Comparison of ENCODE assay signal across 8 cellular contexts in the genomic region with DNA sequence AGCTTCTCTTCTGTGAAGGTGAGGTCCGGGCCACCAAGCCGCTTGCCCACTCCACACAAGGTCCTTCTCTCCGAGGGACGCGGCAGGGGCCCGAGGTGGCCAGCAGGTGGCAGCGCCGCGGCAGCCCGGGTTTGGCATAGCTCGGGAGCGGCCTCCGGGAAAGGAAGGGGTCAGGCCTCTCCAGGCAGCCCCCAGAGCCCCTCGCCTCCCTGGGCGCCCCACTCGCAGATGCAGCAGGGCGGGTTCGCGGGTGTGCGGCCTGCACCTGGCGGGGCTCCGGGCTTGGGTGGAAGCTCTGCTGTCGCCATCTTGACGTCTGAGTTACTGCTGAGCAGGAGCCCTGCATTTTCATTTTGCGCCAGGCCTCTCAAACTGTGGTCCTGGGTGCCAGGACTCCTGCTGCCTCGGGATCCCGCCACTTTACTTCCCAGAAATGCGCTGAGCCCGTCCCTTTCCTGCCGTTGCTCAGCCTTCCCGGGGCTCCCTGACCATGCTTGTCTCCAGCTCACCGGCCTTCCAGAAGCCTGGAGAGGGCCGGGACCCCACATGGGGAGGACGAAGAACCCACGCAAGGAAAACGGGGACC. TPM values are rescaled to one million over a fixed set of nuclear protein-coding genes. Genes with fewer than 3 reads are reported as not detected.
DNase-seq lines count a peak whose midpoint lies in the region; ATAC-seq and TF ChIP-seq lines count a peak whose summit lies in the region.

No MANE protein-coding gene starts in this region.

- H3K27ac ChIP-seq in gastroesophageal sphincter (peak overlapping the region; percentile 44 to 82 (median 75)), ovary (peak overlapping the region; percentile 67 to 73), thoracic aorta (peak overlapping the region; percentile 74 to 84)

- DNase-seq in NCI-H524 (lab: John Stamatoyannopoulos, UW) (peak; percentile 26 to 49), NCI-H524 treated with DMSO at 0.1 percent for 48 hours (lab: John Stamatoyannopoulos, UW) (no peak), SHP77 (lab: John Stamatoyannopoulos, UW) (peak; percentile 40 to 87), ovary (peak; percentile 71 to 83 (median 80)), thoracic aorta (ENCODE audit: low spot score) (no peak)
- peak; percentile 32 to 65 (median 48) for DNase-seq in activated naive CD4-positive, alpha-beta T cell (lab: John Stamatoyannopoulos, UW)

- H3K4me3 ChIP-seq in gastroesophageal sphincter (peak overlapping the region; percentile 54), ovary (peak overlapping the region; percentile 42), thoracic aorta (peak overlapping the region; percentile 78)

- ATAC-seq in HG03354 (IDR thresholded peaks at IDR 0.05; ENCODE audit: poor library complexity, severe bottlenecking, unreplicated experiment) (peak; percentile 89), gastroesophageal sphincter (peak; percentile 89), thoracic aorta (ENCODE audit: insufficient number of reproducible peaks, low FRiP score, low read depth) (peak; percentile 90)

- TF ChIP-seq EP300 in gastroesophageal sphincter (IDR thresholded peaks at IDR 0.05) = no peak
- TF ChIP-seq EP300 in ovary (IDR thresholded peaks at IDR 0.05) = no peak

- H3K4me1 ChIP-seq in gastroesophageal sphincter (peaks cover 0 to 19% (median 3%) of the 10 kb centered on the region in 3 donors), ovary (ENCODE audit: insufficient read depth) (peaks cover 1% of the 10 kb centered on the region), thoracic aorta (ENCODE audit: control insufficient read depth in 1 of 2, low read depth in 2 of 2) (peaks cover 0 to 11% of the 10 kb centered on the region in 2 donors)

- peak; percentile 84 to 93 (median 89) for TF ChIP-seq CTCF in gastroesophageal sphincter (IDR thresholded peaks at IDR 0.05)
- peak; percentile 76 to 89 (median 79) for TF ChIP-seq CTCF in ovary (IDR thresholded peaks at IDR 0.05)
- peak; percentile 84 for TF ChIP-seq CTCF in thoracic aorta (IDR thresholded peaks at IDR 0.05)

- TF ChIP-seq POLR2A in gastroesophageal sphincter (IDR thresholded peaks at IDR 0.05) (peak in 1 of 2 donors; percentile 35), ovary (IDR thresholded peaks at IDR 0.05) (no peak)

- no peaks in the 10 kb centered on the region for H3K27me3 ChIP-seq in gastroesophageal sphincter
- no peaks in the 10 kb centered on the region for H3K27me3 ChIP-seq in ovary
- no peaks in the 10 kb centered on the region for H3K27me3 ChIP-seq in thoracic aorta (replicated peaks; ENCODE audit: insufficient read depth)

- WGBS in gastroesophageal sphincter (ENCODE audit: low coverage in 1 of 2), 2 donors = 40% methylated on average over 1 of the region's 36 CpGs; no CpG with 5 or more reads in 1 of the 2 donors
- 14 to 24% (median 21%) methylated on average over 36 of the region's 36 CpGs for WGBS in ovary, 3 donors

- H3K36me3 ChIP-seq in gastroesophageal sphincter (no peaks in the 10 kb centered on the region), ovary (no peaks in the 10 kb centered on the region), thoracic aorta (no peaks in the 10 kb centered on the region)

- intact Hi-C loops in ovary (cut with DNase I) = loop anchor here in 3 of 4 donors (2.0 to 10.0 kb wide), 2 partner anchors 72 to 74 kb away; no protein-coding TSS in a partner anchor

- H3K9me3 ChIP-seq in gastroesophageal sphincter (no peaks in the 10 kb centered on the region), ovary (no peaks in the 10 kb centered on the region), thoracic aorta (no peaks in the 10 kb centered on the region)

RNA-seq across cellular contexts. Expression of a gene that starts 18.6 kb away (rescaled TPM):
- total RNA-seq in gastroesophageal sphincter = 100 to 1,000 TPM; 106 to 163 (median 147) TPM
- 100 to 1,000 TPM; 111 to 565 (median 509) TPM for total RNA-seq in ovary
- 100 to 1,000 TPM; 266 to 724 TPM for polyA plus RNA-seq in ovary
- 100 to 1,000 TPM in 1 of 2 donors, 10 to 100 TPM in 1; 80.4 to 210 TPM for total RNA-seq in thoracic aorta

RNA-seq across cellular contexts. Expression of a gene that starts 47.3 kb away (rescaled TPM):
- 1 to 10 TPM; 2.2 to 7.0 (median 4.7) TPM for total RNA-seq in gastroesophageal sphincter
- under 1 TPM in 3 of 7 donors, not detected in 4; 0.10 to 0.56 (median 0.17) TPM for total RNA-seq in ovary
- under 1 TPM; 0.31 to 0.40 TPM for polyA plus RNA-seq in ovary
- 1 to 10 TPM in 1 of 2 donors, under 1 TPM in 1; 0.21 to 3.2 TPM for total RNA-seq in thoracic aorta

Comparison
In these comparisons a context has a peak if more than half of its experiments do, and no peak if none do; other contexts are left out.
1. DNase-seq: peak in NCI-H524 (2 of 2), SHP77 (2 of 2), activated naive CD4-positive, alpha-beta T cell (4 of 4) and ovary (5 of 5); none in NCI-H524 treated with DMSO at 0.1 percent for 48 hours (single experiment) and thoracic aorta (single experiment).
2. Peak in every context shown above with its lines, with median percentiles within 50 percentile points of each other: ATAC-seq, H3K27ac ChIP-seq, H3K4me3 ChIP-seq and CTCF ChIP-seq.